ENCODE assay signal across 16 cellular contexts in genomic region chr11:126495281-126495680, GRCh38.
DNase-seq lines count a peak whose midpoint lies in the region; ATAC-seq and TF ChIP-seq lines count a peak whose summit lies in the region.
"Had no signal": no experiment of that assay in that cellular context is flagged by ENCODE, and none has a peak within 500 bp of the region (broad histone marks: within the 10 kb centered on the region; RNA-seq: fewer than 3 reads in every experiment).

No MANE protein-coding gene starts in this region.

- no peak overlapping the region for H3K27ac Mint-ChIP-seq in natural killer cell treated with Interleukin-12 subunit alpha and Interleukin-12 subunit beta and Interleukin-15 and Interleukin-18, amount 100 ng/mL, for 72 hours
- no peak overlapping the region for H3K27ac Mint-ChIP-seq in natural killer cell
- H3K27ac Mint-ChIP-seq in brain, result peak overlapping the region in 4 of 5 experiments; percentile 8 to 70 (median 16)
- peak overlapping the region; percentile 75 for H3K27ac Mint-ChIP-seq in neural crest cell (ENCODE audit: unreplicated experiment)
- no peak overlapping the region for H3K27ac Mint-ChIP-seq in activated CD8-positive, alpha-beta memory T cell treated with anti-CD3 and anti-CD28 coated beads, Interleukin-2, amount 10 ng/mL, durations not matched to agents 7 days and 5 days

- H3K4me1 Mint-ChIP-seq in natural killer cell treated with Interleukin-12 subunit alpha and Interleukin-12 subunit beta and Interleukin-15 and Interleukin-18, amount 100 ng/mL, for 72 hours (ENCODE audit: low read depth in 2 of 2), result no peaks in the 10 kb centered on the region
- H3K4me1 Mint-ChIP-seq in natural killer cell, result no peaks in the 10 kb centered on the region
- peaks cover 50% of the 10 kb centered on the region for H3K4me1 Mint-ChIP-seq in brain
- H3K4me1 Mint-ChIP-seq in neural crest cell, result peaks cover 9% of the 10 kb centered on the region
- H3K4me1 Mint-ChIP-seq in activated CD8-positive, alpha-beta memory T cell treated with anti-CD3 and anti-CD28 coated beads, Interleukin-2, amount 10 ng/mL, durations not matched to agents 7 days and 5 days, result no peaks in the 10 kb centered on the region

- no peak for TF ChIP-seq CTCF in natural killer cell (IDR thresholded peaks at IDR 0.05)
- TF ChIP-seq CTCF in brain (conservative IDR thresholded peaks at IDR 0.05), result no peak
- no peak for TF ChIP-seq CTCF in neural crest cell (conservative IDR thresholded peaks at IDR 0.05)

- no peaks in the 10 kb centered on the region for H3K36me3 Mint-ChIP-seq in natural killer cell treated with Interleukin-12 subunit alpha and Interleukin-12 subunit beta and Interleukin-15 and Interleukin-18, amount 100 ng/mL, for 72 hours
- H3K36me3 Mint-ChIP-seq in natural killer cell (no peaks in the 10 kb centered on the region), brain (no peaks in the 10 kb centered on the region), neural crest cell (ENCODE audit: low read depth) (no peaks in the 10 kb centered on the region)
- no peaks in the 10 kb centered on the region for H3K36me3 Mint-ChIP-seq in activated CD8-positive, alpha-beta memory T cell treated with anti-CD3 and anti-CD28 coated beads, Interleukin-2, amount 10 ng/mL, durations not matched to agents 7 days and 5 days

- peak; percentile 17 to 41 for ATAC-seq in natural killer cell treated with Interleukin-12 subunit alpha and Interleukin-12 subunit beta and Interleukin-15 and Interleukin-18, amount 100 ng/mL, for 72 hours
- ATAC-seq in natural killer cell, result no peak
- ATAC-seq in GM18519 (IDR thresholded peaks at IDR 0.05; ENCODE audit: low FRiP score, unreplicated experiment), result no peak
- no peak for ATAC-seq in activated CD8-positive, alpha-beta memory T cell treated with anti-CD3 and anti-CD28 coated beads, Interleukin-2, amount 10 ng/mL, durations not matched to agents 7 days and 5 days
- ATAC-seq in GM18868 (IDR thresholded peaks at IDR 0.05; ENCODE audit: unreplicated experiment), result no peak

- no peaks in the 10 kb centered on the region for H3K9me3 Mint-ChIP-seq in natural killer cell treated with Interleukin-12 subunit alpha and Interleukin-12 subunit beta and Interleukin-15 and Interleukin-18, amount 100 ng/mL, for 72 hours
- H3K9me3 Mint-ChIP-seq in natural killer cell, result no peaks in the 10 kb centered on the region
- H3K9me3 Mint-ChIP-seq in brain, result peaks cover 0 to 2% (median 0%) of the 10 kb centered on the region in 5 experiments
- H3K9me3 Mint-ChIP-seq in neural crest cell, result no peaks in the 10 kb centered on the region
- no peaks in the 10 kb centered on the region for H3K9me3 Mint-ChIP-seq in activated CD8-positive, alpha-beta memory T cell treated with anti-CD3 and anti-CD28 coated beads, Interleukin-2, amount 10 ng/mL, durations not matched to agents 7 days and 5 days (ENCODE audit: low read depth)

- no peak overlapping the region for H3K4me3 Mint-ChIP-seq in natural killer cell treated with Interleukin-12 subunit alpha and Interleukin-12 subunit beta and Interleukin-15 and Interleukin-18, amount 100 ng/mL, for 72 hours
- H3K4me3 Mint-ChIP-seq in natural killer cell (no peak overlapping the region), brain (no peak overlapping the region), neural crest cell (no peak overlapping the region)
- H3K4me3 Mint-ChIP-seq in activated CD8-positive, alpha-beta memory T cell treated with anti-CD3 and anti-CD28 coated beads, Interleukin-2, amount 10 ng/mL, durations not matched to agents 7 days and 5 days, result no peak overlapping the region

- intact Hi-C loops in natural killer cell (cut with micrococcal nuclease), result no loop called here

- peaks cover 17 to 19% of the 10 kb centered on the region in 2 donors for H3K27me3 Mint-ChIP-seq in natural killer cell treated with Interleukin-12 subunit alpha and Interleukin-12 subunit beta and Interleukin-15 and Interleukin-18, amount 100 ng/mL, for 72 hours
- H3K27me3 Mint-ChIP-seq in natural killer cell (ENCODE audit: low read depth in 2 of 2) (peaks cover 8 to 15% of the 10 kb centered on the region in 2 donors), brain (no peaks in the 10 kb centered on the region), neural crest cell (ENCODE audit: low read depth) (no peaks in the 10 kb centered on the region)
- peaks cover 9% of the 10 kb centered on the region for H3K27me3 Mint-ChIP-seq in activated CD8-positive, alpha-beta memory T cell treated with anti-CD3 and anti-CD28 coated beads, Interleukin-2, amount 10 ng/mL, durations not matched to agents 7 days and 5 days

- DNase-seq in natural killer cell treated with Interleukin-12 subunit alpha and Interleukin-12 subunit beta and Interleukin-15 and Interleukin-18, amount 100 ng/mL, for 72 hours (ENCODE audit: low spot score), result no peak
- DNase-seq in natural killer cell, result no peak
- DNase-seq in neural crest cell (ENCODE audit: low read depth, low spot score), result no peak
- no peak for DNase-seq in activated CD8-positive, alpha-beta memory T cell treated with anti-CD3 and anti-CD28 coated beads, Interleukin-2, amount 10 ng/mL, durations not matched to agents 7 days and 5 days
- DNase-seq: EL, GF-D8, KG1, NCI-H1092 treated with DMSO at 0.1 percent for 48 hours, NCI-H1436 treated with DMSO at 0.1 percent for 48 hours, NCI-H1930, NCI-H2227 treated with DMSO at 0.1 percent for 48 hours, NCI-H524, NCI-H774 had no signal

- CTCF ChIA-PET in activated CD8-positive, alpha-beta memory T cell treated with anti-CD3 and anti-CD28 coated beads, Interleukin-2, amount 10 ng/mL, durations not matched to agents 7 days and 5 days (lab: Charles Lee), result no interaction called here

Comparison
In these comparisons a context has a peak if more than half of its experiments do, and no peak if none do; other contexts are left out.
1. ATAC-seq: peak in natural killer cell treated with Interleukin-12 subunit alpha and Interleukin-12 subunit beta and Interleukin-15 and Interleukin-18, amount 100 ng/mL, for 72 hours (2 of 2); none in natural killer cell (0 of 3), GM18519 (single experiment), activated CD8-positive, alpha-beta memory T cell treated with anti-CD3 and anti-CD28 coated beads, Interleukin-2, amount 10 ng/mL, durations not matched to agents 7 days and 5 days (single experiment) and GM18868 (single experiment).
2. H3K27ac Mint-ChIP-seq: peak in brain (4 of 5) and neural crest cell (single experiment); none in natural killer cell treated with Interleukin-12 subunit alpha and Interleukin-12 subunit beta and Interleukin-15 and Interleukin-18, amount 100 ng/mL, for 72 hours (0 of 2), natural killer cell (0 of 2) and activated CD8-positive, alpha-beta memory T cell treated with anti-CD3 and anti-CD28 coated beads, Interleukin-2, amount 10 ng/mL, durations not matched to agents 7 days and 5 days (single experiment).